11 cellular contexts compared by ENCODE assay signal in the genomic region with DNA sequence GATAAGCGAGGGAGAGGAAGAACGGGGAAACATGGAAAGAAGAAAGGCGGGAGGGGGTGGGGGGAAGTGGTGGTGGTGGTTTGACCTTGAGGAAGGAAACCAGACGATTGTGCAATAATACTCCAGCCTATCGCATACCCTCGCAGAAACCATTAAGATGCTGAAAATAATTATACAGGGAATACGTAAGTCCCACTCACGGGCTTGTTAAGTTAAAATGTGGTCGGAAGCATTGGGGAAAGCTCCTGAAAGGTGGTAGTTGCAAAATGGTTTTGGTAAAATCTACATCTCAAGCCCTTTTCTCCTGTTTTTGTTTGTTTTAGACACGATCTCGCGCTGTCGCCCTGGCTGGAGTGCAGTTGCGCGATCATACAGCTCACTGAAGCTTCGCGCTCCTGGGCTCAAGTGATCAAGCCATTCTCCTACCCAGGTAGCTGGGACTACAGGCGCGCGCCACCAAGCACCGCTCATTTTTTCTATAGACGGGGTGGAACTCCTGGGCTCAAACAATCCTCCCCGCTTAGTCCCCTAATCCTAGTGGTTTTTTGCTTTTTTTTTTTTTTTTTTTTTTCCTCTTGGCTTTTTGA.
DNase-seq lines count a peak whose midpoint lies in the region; ATAC-seq and TF ChIP-seq lines count a peak whose summit lies in the region.
"Had no signal": no experiment of that assay in that cellular context is flagged by ENCODE, and none has a peak within 500 bp of the region (broad histone marks: within the 10 kb centered on the region; RNA-seq: fewer than 3 reads in every experiment).

No MANE protein-coding gene starts in this region.

- no peak overlapping the region for H3K27ac ChIP-seq in Panc1 (ENCODE audit: low read length)
- no peak overlapping the region for H3K27ac ChIP-seq in ectodermal cell (ENCODE audit: insufficient read depth, low read depth, low read length, poor library complexity, severe bottlenecking)
- no peak overlapping the region for H3K27ac ChIP-seq in trophoblast cell (ENCODE audit: low read depth, low read length)
- H3K27ac ChIP-seq: tibial artery had no signal

- H3K23ac ChIP-seq in trophoblast cell (ENCODE audit: low read length) = no peak overlapping the region

- H2BK5ac ChIP-seq in trophoblast cell (ENCODE audit: low read depth, low read length, poor library complexity) = no peak overlapping the region

- BruUV-seq in Panc1 (replicated peaks; lab: Mats Ljungman, UMichigan) = no TSS peak

- peak; percentile 23 to 57 for DNase-seq in NOMO-1 (lab: John Stamatoyannopoulos, UW; ENCODE audit: unreplicated experiment in 2 of 2)
- no peak for DNase-seq in NOMO-1 treated with dmso at 0.1 percent for 144 hours (lab: John Stamatoyannopoulos, UW; ENCODE audit: unreplicated experiment)
- peak; percentile 88 for DNase-seq in Panc1 (ENCODE audit: low read depth, low spot score)
- peak; percentile 22 to 59 for DNase-seq in trophoblast cell
- no peak for DNase-seq in NCI-H187 treated with DMSO at 0.1 percent for 48 hours (lab: John Stamatoyannopoulos, UW)
- no peak for DNase-seq in glomerular visceral epithelial cell (ENCODE audit: extremely low spot score)
- DNase-seq: NCI-H1436 treated with DMSO at 0.1 percent for 48 hours; stimulated activated CD4-positive, alpha-beta T cell treated with anti-CD3 and anti-CD28 coated beads, Interleukin-15, amount 100 ng/mL, for 24 hours; tibial artery had no signal

- H3K4me2 ChIP-seq in trophoblast cell (ENCODE audit: low read length) = peak overlapping the region; percentile 79

- H3K36me3 ChIP-seq in Panc1 (ENCODE audit: control insufficient read depth, insufficient read depth, low read length) (no peaks in the 10 kb centered on the region), ectodermal cell (ENCODE audit: control insufficient read depth, insufficient read depth, low read length) (no peaks in the 10 kb centered on the region), trophoblast cell (ENCODE audit: control insufficient read depth in 1 of 2, insufficient read depth in 2 of 2, low read length in 2 of 2) (no peaks in the 10 kb centered on the region)
- H3K36me3 ChIP-seq: tibial artery had no signal

- WGBS in ectodermal cell, 2 experiments = 6 to 8% methylated on average over 21 to 23 of the region's 23 CpGs
- no CpG with 5 or more reads among the region's 23 CpGs for WGBS in trophoblast cell (ENCODE audit: extremely low coverage, insufficient coverage, insufficient read length)

- H3K79me1 ChIP-seq in trophoblast cell (ENCODE audit: low read length) = peaks cover 4% of the 10 kb centered on the region

- in situ Hi-C loops in Panc1 (cut with HindIII; ENCODE audit: low pct_unique_long_range_greater_than_20kb, low sequenced_read_pairs) = no loop called here

- H2AK5ac ChIP-seq in trophoblast cell (ENCODE audit: low read length) = no peak overlapping the region

- peak overlapping the region; percentile 54 for H3K9ac ChIP-seq in trophoblast cell (ENCODE audit: low read length)

- H4K12ac ChIP-seq in trophoblast cell (ENCODE audit: low read depth, low read length) = no peak overlapping the region

- no peak overlapping the region for H2BK120ac ChIP-seq in trophoblast cell (ENCODE audit: insufficient read depth, low read length, poor library complexity)

- no peak overlapping the region for H2BK12ac ChIP-seq in trophoblast cell (ENCODE audit: low read length)

- H3K9me3 ChIP-seq in Panc1 (ENCODE audit: control insufficient read depth, insufficient read depth, low read depth, low read length) (no peaks in the 10 kb centered on the region), ectodermal cell (ENCODE audit: control insufficient read depth, low read length) (no peaks in the 10 kb centered on the region), trophoblast cell (ENCODE audit: insufficient read depth, low read depth, low read length) (no peaks in the 10 kb centered on the region)

- peaks cover 4% of the 10 kb centered on the region; the same call in 1 of the 2 replicates for H3K4me1 ChIP-seq in Panc1 (ENCODE audit: control insufficient read depth, insufficient read depth, low read length)
- H3K4me1 ChIP-seq in ectodermal cell (ENCODE audit: control insufficient read depth, insufficient read depth, low read length) = no peaks in the 10 kb centered on the region
- peaks cover 8 to 10% of the 10 kb centered on the region in 2 experiments for H3K4me1 ChIP-seq in trophoblast cell (ENCODE audit: control insufficient read depth in 1 of 2, insufficient read depth in 2 of 2, low read length in 2 of 2)
- H3K4me1 ChIP-seq: tibial artery had no signal

- H3K18ac ChIP-seq in trophoblast cell (ENCODE audit: low read length) = no peak overlapping the region

- peak; percentile 71 for ATAC-seq in Panc1
- no peak for ATAC-seq in HG03108 (IDR thresholded peaks at IDR 0.05; ENCODE audit: unreplicated experiment)

- H3K4ac ChIP-seq in trophoblast cell (ENCODE audit: low read depth, low read length) = no peak overlapping the region

- H3K4me3 ChIP-seq in Panc1 (ENCODE audit: low read depth in 2 of 2, low read length in 2 of 2) (peak overlapping the region; percentile 54 to 79), ectodermal cell (ENCODE audit: insufficient read depth, low read depth, low read length) (peak overlapping the region; percentile 19), trophoblast cell (ENCODE audit: low read depth, low read length) (peak overlapping the region; percentile 47)
- H3K4me3 ChIP-seq: tibial artery had no signal

- H3K14ac ChIP-seq in trophoblast cell (ENCODE audit: low read length) = no peak overlapping the region

- no peaks in the 10 kb centered on the region for H3K79me2 ChIP-seq in trophoblast cell (ENCODE audit: control insufficient read depth, insufficient read depth, low read length, poor library complexity)

- H4K8ac ChIP-seq in trophoblast cell (ENCODE audit: low read depth, low read length) = no peak overlapping the region

- intact Hi-C loops in Panc1 (cut with micrococcal nuclease; ENCODE audit: unreplicated experiment) = loop anchor here (10.0 kb wide), 3 partner anchors 267 to 417 kb away; no protein-coding TSS in a partner anchor

- H2AFZ ChIP-seq in trophoblast cell (ENCODE audit: insufficient read depth, low read length, poor library complexity) = peak overlapping the region; percentile 17

- peaks cover 5% of the 10 kb centered on the region; the same call in 1 of the 2 replicates for H3K27me3 ChIP-seq in Panc1 (ENCODE audit: control insufficient read depth, insufficient read depth, low read length)
- peaks cover 60% of the 10 kb centered on the region for H3K27me3 ChIP-seq in ectodermal cell (ENCODE audit: control insufficient read depth, insufficient read depth, low read length, poor library complexity, severe bottlenecking)
- no peaks in the 10 kb centered on the region for H3K27me3 ChIP-seq in trophoblast cell (ENCODE audit: insufficient read depth, low read length)

- POLR2A ChIA-PET in Panc1 (lab: Charles Lee) = interaction anchor here (0.7 kb wide), 1 partner anchor 93 kb away, joined by 10 read pairs; no protein-coding TSS in a partner anchor

- no peak overlapping the region for H4K91ac ChIP-seq in trophoblast cell (ENCODE audit: low read depth, low read length)

- CTCF ChIA-PET in Panc1 (lab: Charles Lee) = interaction anchor here (0.7 to 1.2 kb wide), 2 partner anchors 83 to 151 kb away, joined by 3 read pairs; no protein-coding TSS in a partner anchor

- no peak for TF ChIP-seq CTCF in Panc1 (IDR thresholded peaks at IDR 0.05)

Comparison
In these comparisons a context has a peak if more than half of its experiments do, and no peak if none do; other contexts are left out.
1. DNase-seq: peak in NOMO-1 (2 of 2), Panc1 (single experiment) and trophoblast cell (2 of 2); none in NOMO-1 treated with dmso at 0.1 percent for 144 hours (single experiment), NCI-H187 treated with DMSO at 0.1 percent for 48 hours (single experiment) and glomerular visceral epithelial cell (single experiment).
2. Peak in every context shown above with its lines, with median percentiles within 50 percentile points of each other: H3K4me3 ChIP-seq.